Comparison of ENCODE assay signal across 10 cellular contexts in genomic region chr3:9786825-9787654, GRCh38. TPM values are rescaled to one million over a fixed set of nuclear protein-coding genes. Genes with fewer than 3 reads are reported as not detected.
DNase-seq lines count a peak whose midpoint lies in the region; ATAC-seq and TF ChIP-seq lines count a peak whose summit lies in the region.
"Had no signal": no experiment of that assay in that cellular context is flagged by ENCODE, and none has a peak within 500 bp of the region (broad histone marks: within the 10 kb centered on the region; RNA-seq: fewer than 3 reads in every experiment).

No MANE protein-coding gene starts in this region.

- H3K9ac ChIP-seq in endodermal cell (ENCODE audit: extremely low read depth, low read length, poor library complexity, severe bottlenecking): no peak overlapping the region

- H3K27ac ChIP-seq in cardiac muscle cell (peak overlapping the region; percentile 6), left ventricle myocardium inferior (replicated peaks) (no peak overlapping the region), Panc1 (ENCODE audit: low read length) (no peak overlapping the region), endodermal cell (ENCODE audit: low read depth, low read length) (no peak overlapping the region)

- H3K27me3 Mint-ChIP-seq in endodermal cell (ENCODE audit: insufficient read depth): no peaks in the 10 kb centered on the region
- no peaks in the 10 kb centered on the region for H3K27me3 Mint-ChIP-seq in stimulated activated naive CD8-positive, alpha-beta T cell treated with anti-CD3 and anti-CD28 coated beads, Interleukin-15, amount 100 ng/mL, for 72 hours

- H3K4me1 ChIP-seq in cardiac muscle cell (ENCODE audit: low read depth): peaks cover 5% of the 10 kb centered on the region
- peaks cover 17% of the 10 kb centered on the region for H3K4me1 ChIP-seq in left ventricle myocardium inferior
- H3K4me1 ChIP-seq in Panc1 (ENCODE audit: control insufficient read depth, insufficient read depth, low read length): peaks cover 7% of the 10 kb centered on the region
- no peaks in the 10 kb centered on the region for H3K4me1 ChIP-seq in endodermal cell (ENCODE audit: control insufficient read depth, insufficient read depth, low read length)

- no peaks in the 10 kb centered on the region for H3K9me3 Mint-ChIP-seq in endodermal cell
- H3K9me3 Mint-ChIP-seq in stimulated activated naive CD8-positive, alpha-beta T cell treated with anti-CD3 and anti-CD28 coated beads, Interleukin-15, amount 100 ng/mL, for 72 hours: no peaks in the 10 kb centered on the region

- H3K4me3 Mint-ChIP-seq in endodermal cell: no peak overlapping the region
- peak overlapping the region; percentile 26 to 51 for H3K4me3 Mint-ChIP-seq in stimulated activated naive CD8-positive, alpha-beta T cell treated with anti-CD3 and anti-CD28 coated beads, Interleukin-15, amount 100 ng/mL, for 72 hours

- H3K27me3 ChIP-seq in cardiac muscle cell (no peaks in the 10 kb centered on the region), left ventricle myocardium inferior (ENCODE audit: low read depth) (no peaks in the 10 kb centered on the region), Panc1 (ENCODE audit: control insufficient read depth, insufficient read depth, low read length) (no peaks in the 10 kb centered on the region), endodermal cell (ENCODE audit: control insufficient read depth, insufficient read depth, low read length, poor library complexity, severe bottlenecking) (no peaks in the 10 kb centered on the region)

- H3K36me3 Mint-ChIP-seq in endodermal cell (ENCODE audit: low read depth): peaks cover 70% of the 10 kb centered on the region

- in situ Hi-C loops in Panc1 (cut with HindIII; ENCODE audit: low pct_unique_long_range_greater_than_20kb, low sequenced_read_pairs): no loop called here

- 82 to 90% methylated on average over 4 to 12 of the region's 12 CpGs for WGBS in endodermal cell (ENCODE audit: insufficient coverage in 1 of 2, insufficient read length in 1 of 2), 2 experiments

- no TSS peak for BruUV-seq in Panc1 (replicated peaks; lab: Mats Ljungman, UMichigan)

- no peak overlapping the region for H3K27ac Mint-ChIP-seq in endodermal cell
- peak overlapping the region in 1 of 2 donors; percentile 57 for H3K27ac Mint-ChIP-seq in stimulated activated naive CD8-positive, alpha-beta T cell treated with anti-CD3 and anti-CD28 coated beads, Interleukin-15, amount 100 ng/mL, for 72 hours

- intact Hi-C loops in left ventricle myocardium inferior (cut with micrococcal nuclease) (no loop called here), Panc1 (cut with micrococcal nuclease; ENCODE audit: unreplicated experiment) (no loop called here)

- H3K9me3 ChIP-seq in cardiac muscle cell (ENCODE audit: low read depth): no peaks in the 10 kb centered on the region
- no peaks in the 10 kb centered on the region for H3K9me3 ChIP-seq in left ventricle myocardium inferior (replicated peaks)
- no peaks in the 10 kb centered on the region for H3K9me3 ChIP-seq in Panc1 (ENCODE audit: control insufficient read depth, insufficient read depth, low read depth, low read length)
- H3K9me3 ChIP-seq in endodermal cell (ENCODE audit: control insufficient read depth, low read length): no peaks in the 10 kb centered on the region

- POLR2A ChIA-PET in Panc1 (lab: Charles Lee): no interaction called here

- DNase-seq in cardiac muscle cell (ENCODE audit: low read depth in 1 of 2, low spot score in 1 of 2) (no peak), left ventricle myocardium inferior (no peak), Panc1 (ENCODE audit: low read depth, low spot score) (no peak), endodermal cell (peak; percentile 67), superior temporal gyrus (ENCODE audit: extremely low spot score) (no peak), cortex of kidney (lab: John Stamatoyannopoulos, UW) (no peak)
- DNase-seq in stimulated activated naive CD8-positive, alpha-beta T cell treated with anti-CD3 and anti-CD28 coated beads, Interleukin-15, amount 100 ng/mL, for 72 hours: no peak
- DNase-seq: islet precursor cell, SHP77 had no signal

- H3K36me3 ChIP-seq in cardiac muscle cell: peaks cover 26% of the 10 kb centered on the region
- peaks cover 82% of the 10 kb centered on the region for H3K36me3 ChIP-seq in left ventricle myocardium inferior
- no peaks in the 10 kb centered on the region; the same call in 1 of the 2 replicates for H3K36me3 ChIP-seq in Panc1 (ENCODE audit: control insufficient read depth, insufficient read depth, low read length)
- peaks cover 67% of the 10 kb centered on the region for H3K36me3 ChIP-seq in endodermal cell (ENCODE audit: control insufficient read depth, insufficient read depth, low read length)

- TF ChIP-seq CTCF in cardiac muscle cell (IDR thresholded peaks at IDR 0.05; ENCODE audit: low read depth, low read length) (peak; percentile 47), left ventricle myocardium inferior (IDR thresholded peaks at IDR 0.05; ENCODE audit: borderline replicate concordance) (no peak), Panc1 (IDR thresholded peaks at IDR 0.05) (peak; percentile 78), endodermal cell (conservative IDR thresholded peaks at IDR 0.05) (peak; percentile 78)

- no peak for ATAC-seq in Panc1
- ATAC-seq in stimulated activated naive CD8-positive, alpha-beta T cell treated with anti-CD3 and anti-CD28 coated beads, Interleukin-15, amount 100 ng/mL, for 72 hours: no peak
- ATAC-seq in GM18517 (IDR thresholded peaks at IDR 0.05; ENCODE audit: unreplicated experiment): no peak

- peaks cover 4% of the 10 kb centered on the region for H3K4me1 Mint-ChIP-seq in endodermal cell
- H3K4me1 Mint-ChIP-seq in stimulated activated naive CD8-positive, alpha-beta T cell treated with anti-CD3 and anti-CD28 coated beads, Interleukin-15, amount 100 ng/mL, for 72 hours: peaks cover 71% of the 10 kb centered on the region

- CTCF ChIA-PET in Panc1 (lab: Charles Lee): no interaction called here

- H3K4me3 ChIP-seq in cardiac muscle cell: no peak overlapping the region
- no peak overlapping the region for H3K4me3 ChIP-seq in left ventricle myocardium inferior
- H3K4me3 ChIP-seq in Panc1 (ENCODE audit: low read depth in 2 of 2, low read length in 2 of 2): no peak overlapping the region
- no peak overlapping the region for H3K4me3 ChIP-seq in endodermal cell (ENCODE audit: low read length)

RNA-seq across cellular contexts. Expression of gene TADA3, which starts 5.2 kb away (rescaled TPM):
- total RNA-seq in cardiac muscle cell (137 and 141 TPM in 2 replicates), left ventricle myocardium inferior (45.3 TPM), Panc1 (2021; ENCODE audit: unreplicated experiment) (61.3 TPM), endodermal cell (10 to 100 TPM; 52.4 to 62.0 TPM)
- 91.3 and 97.2 TPM in 2 replicates for polyA plus RNA-seq in cardiac muscle cell
- 94.0 TPM for polyA plus RNA-seq in Panc1 (2012; ENCODE audit: insufficient read length)
- 84.8 TPM for polyA plus RNA-seq in endodermal cell (2013, experiment 1 of 2)
- 74.3 TPM for polyA plus RNA-seq in endodermal cell (2013, experiment 2 of 2)

RNA-seq across cellular contexts. Expression of gene ARPC4, which starts 5.8 kb away (rescaled TPM):
- total RNA-seq in cardiac muscle cell (114 and 136 TPM in 2 replicates), left ventricle myocardium inferior (52.9 TPM), Panc1 (2021; ENCODE audit: unreplicated experiment) (117 TPM), endodermal cell (100 to 1,000 TPM; 150 to 153 TPM)
- polyA plus RNA-seq in cardiac muscle cell: 111 and 138 TPM in 2 replicates
- polyA plus RNA-seq in Panc1 (2012; ENCODE audit: insufficient read length): 128 TPM
- polyA plus RNA-seq in endodermal cell (2013, experiment 1 of 2): 114 TPM
- 116 TPM for polyA plus RNA-seq in endodermal cell (2013, experiment 2 of 2)

RNA-seq across cellular contexts. Expression of gene CAMK1, which starts 17.3 kb away (rescaled TPM):
- 23.7 and 24.6 TPM in 2 replicates for total RNA-seq in cardiac muscle cell
- 20.4 and 29.1 TPM in 2 replicates for polyA plus RNA-seq in cardiac muscle cell
- total RNA-seq in left ventricle myocardium inferior: 12.3 TPM
- 9.7 TPM for total RNA-seq in Panc1 (2021; ENCODE audit: unreplicated experiment)
- 21.1 TPM for polyA plus RNA-seq in Panc1 (2012; ENCODE audit: insufficient read length)
- 10 to 100 TPM; 10.1 to 13.3 TPM for total RNA-seq in endodermal cell
- 13.6 TPM for polyA plus RNA-seq in endodermal cell (2013, experiment 1 of 2)
- 14.6 TPM for polyA plus RNA-seq in endodermal cell (2013, experiment 2 of 2)

RNA-seq across cellular contexts. Expression of gene TTLL3, which starts 23.0 kb away (rescaled TPM):
- total RNA-seq in cardiac muscle cell (20.1 and 59.6 TPM in 2 replicates), left ventricle myocardium inferior (10.2 TPM), Panc1 (2021; ENCODE audit: unreplicated experiment) (15.7 TPM), endodermal cell (10 to 100 TPM; 21.6 to 35.0 TPM)
- polyA plus RNA-seq in cardiac muscle cell: 29.4 and 38.8 TPM in 2 replicates
- polyA plus RNA-seq in Panc1 (2012; ENCODE audit: insufficient read length): 10.0 TPM
- polyA plus RNA-seq in endodermal cell (2013, experiment 1 of 2): 32.0 TPM
- polyA plus RNA-seq in endodermal cell (2013, experiment 2 of 2): 27.1 TPM

RNA-seq across cellular contexts. Expression of gene OGG1, which starts 37.3 kb away (rescaled TPM):
- total RNA-seq in cardiac muscle cell (30.7 and 32.1 TPM in 2 replicates), left ventricle myocardium inferior (9.2 TPM), Panc1 (2021; ENCODE audit: unreplicated experiment) (32.5 TPM), endodermal cell (10 to 100 TPM; 28.6 to 34.0 TPM)
- polyA plus RNA-seq in cardiac muscle cell: 34.5 and 45.9 TPM in 2 replicates
- 24.6 TPM for polyA plus RNA-seq in Panc1 (2012; ENCODE audit: insufficient read length)
- polyA plus RNA-seq in endodermal cell (2013, experiment 1 of 2): 26.9 TPM
- polyA plus RNA-seq in endodermal cell (2013, experiment 2 of 2): 28.9 TPM
